18 cellular contexts compared by ENCODE assay signal in the genomic region with DNA sequence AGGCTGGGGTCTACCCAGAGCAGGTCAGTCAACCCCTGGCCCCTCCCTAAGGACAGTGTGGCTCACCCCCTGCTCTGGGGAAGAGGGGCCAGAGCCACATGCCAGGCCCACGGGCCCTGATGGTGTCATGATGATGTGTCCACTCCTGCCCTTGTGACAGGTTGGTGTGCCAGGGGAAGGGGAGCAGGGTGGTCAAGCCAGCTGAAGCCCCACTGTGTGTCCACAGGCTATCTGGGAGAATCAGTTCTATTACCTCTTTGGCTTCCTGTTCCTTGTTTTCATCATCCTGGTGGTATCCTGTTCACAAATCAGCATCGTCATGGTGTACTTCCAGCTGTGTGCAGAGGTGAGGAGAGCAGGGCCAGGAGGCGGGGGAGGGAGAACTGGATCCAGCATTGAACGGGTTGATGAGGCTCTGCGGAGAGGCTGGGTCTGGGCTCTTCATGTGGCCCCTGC.
"Had no signal": no experiment of that assay in that cellular context is flagged by ENCODE, and none has a peak within 500 bp of the region (broad histone marks: within the 10 kb centered on the region; RNA-seq: fewer than 3 reads in every experiment).

No MANE protein-coding gene starts in this region.

- H3K4me3 ChIP-seq: gastroesophageal sphincter, heart right ventricle, left ventricle myocardium inferior, prostate gland, right atrium auricular region, skin epidermis, testis had no signal

- H3K27ac ChIP-seq: gastroesophageal sphincter, heart right ventricle, left ventricle myocardium inferior, prostate gland, right atrium auricular region, skin epidermis, testis had no signal

- DNase-seq: activated CD4-positive, alpha-beta T cell treated with anti-CD3 and anti-CD28 coated beads, Interleukin-2, amount 10 ng/mL, durations not matched to agents 24 days and 14 days; activated CD8-positive, alpha-beta memory T cell treated with anti-CD3 and anti-CD28 coated beads, Interleukin-2, amount 50 U/mL, for 48 hours; activated naive CD4-positive, alpha-beta T cell treated with Interleukin-2 at 50 U/mL for 16 hours; anterior cingulate cortex; caudate nucleus; heart right ventricle; kidney glomerular epithelial cell; left ventricle myocardium inferior; nephron progenitor cell; stimulated activated CD4-positive, alpha-beta T cell treated with anti-CD3 and anti-CD28 coated beads, Interleukin-15, amount 100 ng/mL, for 24 hours; stimulated activated CD4-positive, alpha-beta T cell treated with anti-CD3 and anti-CD28 coated beads, Interleukin-4, amount 100 ng/mL, for 1 hour; testis had no signal

- H3K27me3 ChIP-seq: gastroesophageal sphincter, heart right ventricle, right atrium auricular region, testis had no signal

- H3K4me1 ChIP-seq: prostate gland had no signal

- H3K27ac Mint-ChIP-seq: activated CD4-positive, alpha-beta T cell treated with anti-CD3 and anti-CD28 coated beads, Interleukin-2, amount 10 ng/mL, durations not matched to agents 24 days and 14 days; brain; type B pancreatic cell had no signal

- H3K9me3 Mint-ChIP-seq: activated CD4-positive, alpha-beta T cell treated with anti-CD3 and anti-CD28 coated beads, Interleukin-2, amount 10 ng/mL, durations not matched to agents 24 days and 14 days; brain; nephron progenitor cell; type B pancreatic cell had no signal

- H3K4me3 Mint-ChIP-seq: activated CD4-positive, alpha-beta T cell treated with anti-CD3 and anti-CD28 coated beads, Interleukin-2, amount 10 ng/mL, durations not matched to agents 24 days and 14 days; brain; nephron progenitor cell; type B pancreatic cell had no signal

- H3K27me3 Mint-ChIP-seq: activated CD4-positive, alpha-beta T cell treated with anti-CD3 and anti-CD28 coated beads, Interleukin-2, amount 10 ng/mL, durations not matched to agents 24 days and 14 days; type B pancreatic cell had no signal

- H3K9me3 ChIP-seq: gastroesophageal sphincter, heart right ventricle, left ventricle myocardium inferior, prostate gland, right atrium auricular region, testis had no signal

- ATAC-seq: gastroesophageal sphincter, heart right ventricle had no signal
